21 cellular contexts compared by ENCODE assay signal in genomic region chr16:88800277-88800592, GRCh38. TPM values are rescaled to one million over a fixed set of nuclear protein-coding genes. Genes with fewer than 3 reads are reported as not detected.
A peak's percentile ranks its signal among the peaks of the same experiment; 100 is the strongest.
DNase-seq lines count a peak whose midpoint lies in the region; ATAC-seq and TF ChIP-seq lines count a peak whose summit lies in the region.
"Had no signal": no experiment of that assay in that cellular context is flagged by ENCODE, and none has a peak within 500 bp of the region (broad histone marks: within the 10 kb centered on the region; RNA-seq: fewer than 3 reads in every experiment).

No MANE protein-coding gene starts in this region.

- no peaks in the 10 kb centered on the region for H3K9me3 Mint-ChIP-seq in CD4-positive, alpha-beta memory T cell
- no peaks in the 10 kb centered on the region for H3K9me3 Mint-ChIP-seq in WTC11
- H3K9me3 Mint-ChIP-seq in mesothelial cell of epicardium = no peaks in the 10 kb centered on the region
- no peaks in the 10 kb centered on the region for H3K9me3 Mint-ChIP-seq in effector memory CD8-positive, alpha-beta T cell

- no peaks in the 10 kb centered on the region for H3K27me3 ChIP-seq in BLaER1
- H3K27me3 ChIP-seq in CD4-positive, alpha-beta memory T cell (ENCODE audit: insufficient read depth, low read length) = no peaks in the 10 kb centered on the region
- H3K27me3 ChIP-seq in Peyer's patch = no peaks in the 10 kb centered on the region
- no peaks in the 10 kb centered on the region for H3K27me3 ChIP-seq in uterus
- H3K27me3 ChIP-seq: suprapubic skin had no signal

- peaks cover 12% of the 10 kb centered on the region for H4K20me1 ChIP-seq in BLaER1

- H3K4me1 Mint-ChIP-seq in CD4-positive, alpha-beta memory T cell = peaks cover 11 to 35% (median 23%) of the 10 kb centered on the region in 4 donors
- no peaks in the 10 kb centered on the region for H3K4me1 Mint-ChIP-seq in WTC11
- H3K4me1 Mint-ChIP-seq in mesothelial cell of epicardium = no peaks in the 10 kb centered on the region
- peaks cover 7 to 16% of the 10 kb centered on the region in 2 donors for H3K4me1 Mint-ChIP-seq in effector memory CD8-positive, alpha-beta T cell (ENCODE audit: low read depth in 2 of 2)

- intact Hi-C loops in CD4-positive, alpha-beta memory T cell (cut with micrococcal nuclease) = no loop called here
- intact Hi-C loops in uterus (cut with DNase I; ENCODE audit: low total_unique reads) = no loop called here

- H3K27ac Mint-ChIP-seq in CD4-positive, alpha-beta memory T cell = peak overlapping the region in 6 of 7 donors; percentile 0 to 88 (median 29)
- H3K27ac Mint-ChIP-seq in WTC11 (0 out of 2 replicates have a peak overlapping the region, but pooled peaks have one; percentile 25), mesothelial cell of epicardium (no peak overlapping the region)
- no peak overlapping the region for H3K27ac Mint-ChIP-seq in effector memory CD8-positive, alpha-beta T cell

- POLR2A ChIA-PET in CD4-positive, alpha-beta memory T cell (lab: Charles Lee; ENCODE audit: partially characterized antibody) = interaction anchor here (0.8 to 4.6 kb wide), 8 partner anchors 11 to 97 kb away, joined by 3 to 41 read pairs (median 3); partner anchors contain the start of genes APRT, CTU2, GALNS and RNF166
- POLR2A ChIA-PET in WTC11 (lab: Charles Lee) = no interaction called here

- H3K27ac ChIP-seq in BLaER1 (peak overlapping the region; percentile 98), Peyer's patch (no peak overlapping the region), uterus (no peak overlapping the region)
- no peak overlapping the region for H3K27ac ChIP-seq in CD4-positive, alpha-beta memory T cell (ENCODE audit: low read depth, low read length)
- H3K27ac ChIP-seq: esophagus muscularis mucosa, left ventricle myocardium inferior, psoas muscle, suprapubic skin had no signal

- no peak for TF ChIP-seq POLR2A in Peyer's patch (IDR thresholded peaks at IDR 0.05)
- TF ChIP-seq POLR2A in uterus (IDR thresholded peaks at IDR 0.05) = no peak

- H3K36me3 Mint-ChIP-seq in CD4-positive, alpha-beta memory T cell = peaks cover 0 to 2% of the 10 kb centered on the region in 2 donors
- H3K36me3 Mint-ChIP-seq in WTC11 (no peaks in the 10 kb centered on the region), mesothelial cell of epicardium (no peaks in the 10 kb centered on the region)
- peaks cover 29% of the 10 kb centered on the region for H3K36me3 Mint-ChIP-seq in effector memory CD8-positive, alpha-beta T cell (ENCODE audit: insufficient read depth)

- H3K9ac ChIP-seq in BLaER1 = peak overlapping the region; percentile 75

- H3K4me3 Mint-ChIP-seq in CD4-positive, alpha-beta memory T cell = peak overlapping the region in 3 of 8 donors; percentile 7 to 30 (median 13)
- H3K4me3 Mint-ChIP-seq in WTC11 (no peak overlapping the region), mesothelial cell of epicardium (peak overlapping the region; percentile 6)
- no peak overlapping the region for H3K4me3 Mint-ChIP-seq in effector memory CD8-positive, alpha-beta T cell

- ATAC-seq in WTC11 = no peak
- ATAC-seq in effector memory CD8-positive, alpha-beta T cell (replicated peaks) = no peak
- ATAC-seq: psoas muscle had no signal

- CTCF ChIA-PET in CD4-positive, alpha-beta memory T cell (lab: Charles Lee; ENCODE audit: partially characterized antibody) = interaction anchor here (0.5 to 2.7 kb wide), 5 partner anchors 12 to 135 kb away, joined by 3 to 13 read pairs (median 3); no protein-coding TSS in a partner anchor
- CTCF ChIA-PET in WTC11 (lab: Charles Lee) = interaction anchor here (2.6 to 3.7 kb wide), 2 partner anchors 35 to 63 kb away, joined by 10 to 31 read pairs; no protein-coding TSS in a partner anchor

- H3K36me3 ChIP-seq in BLaER1 (peaks cover 3% of the 10 kb centered on the region), Peyer's patch (no peaks in the 10 kb centered on the region), uterus (no peaks in the 10 kb centered on the region)
- no peaks in the 10 kb centered on the region for H3K36me3 ChIP-seq in CD4-positive, alpha-beta memory T cell (ENCODE audit: insufficient read depth, low read length)
- H3K36me3 ChIP-seq: esophagus muscularis mucosa, left ventricle myocardium inferior, suprapubic skin had no signal

- H3K9me3 ChIP-seq in BLaER1 = peaks cover 14% of the 10 kb centered on the region
- H3K9me3 ChIP-seq in CD4-positive, alpha-beta memory T cell (ENCODE audit: control insufficient read depth in 1 of 2, low read length in 2 of 2) = no peaks in the 10 kb centered on the region
- H3K9me3 ChIP-seq in Peyer's patch = no peaks in the 10 kb centered on the region
- H3K9me3 ChIP-seq in uterus = no peaks in the 10 kb centered on the region
- H3K9me3 ChIP-seq: esophagus muscularis mucosa, left ventricle myocardium inferior, psoas muscle, suprapubic skin had no signal

- H3K27me3 Mint-ChIP-seq in CD4-positive, alpha-beta memory T cell = no peaks in the 10 kb centered on the region
- H3K27me3 Mint-ChIP-seq in WTC11 (ENCODE audit: low read depth) (no peaks in the 10 kb centered on the region), mesothelial cell of epicardium (ENCODE audit: low read depth) (no peaks in the 10 kb centered on the region)
- no peaks in the 10 kb centered on the region for H3K27me3 Mint-ChIP-seq in effector memory CD8-positive, alpha-beta T cell

- no peak for DNase-seq in CD4-positive, alpha-beta memory T cell
- DNase-seq in WTC11 (ENCODE audit: low spot score) (no peak), mesothelial cell of epicardium (ENCODE audit: low spot score in 2 of 2, unreplicated experiment in 2 of 2) (no peak), Peyer's patch (no peak), uterus (no peak)
- no peak for DNase-seq in effector memory CD8-positive, alpha-beta T cell
- DNase-seq: activated CD4-positive, alpha-beta T cell treated with anti-CD3 and anti-CD28 coated beads, Interleukin-2, amount 50 U/mL, for 4 hours; activated naive CD4-positive, alpha-beta T cell treated with Interleukin-2 at 50 U/mL for 16 hours; activated T-cell treated with anti-CD3 and anti-CD28 coated beads for 4 hours; effector CD8-positive, alpha-beta T cell; hippocampal formation; left ventricle myocardium inferior; midbrain; NCI-H1105; NCI-H2029; NCI-H345; NCI-H82 had no signal

- H3K4me1 ChIP-seq in BLaER1 (peaks cover 83% of the 10 kb centered on the region), Peyer's patch (peaks cover 6 to 17% (median 11%) of the 10 kb centered on the region in 4 donors), uterus (peaks cover 0 to 9% of the 10 kb centered on the region in 2 donors)
- peaks cover 40% of the 10 kb centered on the region for H3K4me1 ChIP-seq in CD4-positive, alpha-beta memory T cell (ENCODE audit: insufficient read depth, low read length)
- H3K4me1 ChIP-seq: psoas muscle had no signal

- TF ChIP-seq CTCF in WTC11 (IDR thresholded peaks at IDR 0.05) (no peak), mesothelial cell of epicardium (IDR thresholded peaks at IDR 0.05; ENCODE audit: unreplicated experiment) (no peak), Peyer's patch (IDR thresholded peaks at IDR 0.05) (no peak), uterus (IDR thresholded peaks at IDR 0.05) (no peak)

- H3K4me3 ChIP-seq in BLaER1 = peak overlapping the region; percentile 57
- no peak overlapping the region for H3K4me3 ChIP-seq in CD4-positive, alpha-beta memory T cell (ENCODE audit: low read length in 2 of 2)
- H3K4me3 ChIP-seq in Peyer's patch = no peak overlapping the region
- H3K4me3 ChIP-seq in uterus = no peak overlapping the region
- H3K4me3 ChIP-seq: esophagus muscularis mucosa, left ventricle myocardium inferior, psoas muscle, suprapubic skin had no signal

- peak overlapping the region; percentile 90 for H3K4me2 ChIP-seq in BLaER1

TF ChIP-seq in WTC11, 78 proteins besides CTCF, POLR2A, EP300 and RAD21 (continues in another document):
- TF ChIP-seq SMAD3 (CRISPR knock-in tag; IDR thresholded peaks at IDR 0.05; ENCODE audit: borderline replicate concordance) (no peak), RORB (CRISPR knock-in tag; IDR thresholded peaks at IDR 0.05) (no peak), JAZF1 (CRISPR knock-in tag; IDR thresholded peaks at IDR 0.05) (no peak), MYBL2 (CRISPR knock-in tag; IDR thresholded peaks at IDR 0.05) (no peak), RELA (CRISPR knock-in tag; IDR thresholded peaks at IDR 0.05; ENCODE audit: borderline replicate concordance) (no peak)
- TF ChIP-seq, protein P1, sequence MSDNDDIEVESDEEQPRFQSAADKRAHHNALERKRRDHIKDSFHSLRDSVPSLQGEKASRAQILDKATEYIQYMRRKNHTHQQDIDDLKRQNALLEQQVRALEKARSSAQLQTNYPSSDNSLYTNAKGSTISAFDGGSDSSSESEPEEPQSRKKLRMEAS (CRISPR knock-in tag; IDR thresholded peaks at IDR 0.05) = no peak

RNA-seq across cellular contexts. Expression of gene CDT1, which starts 3.4 kb away (rescaled TPM):
- under 1 TPM; 0.17 TPM for total RNA-seq in CD4-positive, alpha-beta memory T cell
- polyA plus RNA-seq in CD4-positive, alpha-beta memory T cell = under 1 TPM; 0.19 to 0.26 TPM
- total RNA-seq in WTC11 (2021) (142 to 154 TPM (median 149 TPM) in 3 replicates), mesothelial cell of epicardium (14.1 to 15.9 TPM (median 14.6 TPM) in 3 replicates), Peyer's patch (10 to 100 TPM in 2 of 4 donors, 1 to 10 TPM in 2; 7.9 to 28.1 (median 10.1) TPM), uterus (1 to 10 TPM in 1 of 4 donors, under 1 TPM in 1, not detected in 2; 0.34 to 6.6 TPM)

RNA-seq across cellular contexts. Expression of gene APRT, which starts 11.5 kb away (rescaled TPM):
- total RNA-seq in CD4-positive, alpha-beta memory T cell = 100 to 1,000 TPM; 171 to 175 TPM
- 100 to 1,000 TPM; 569 to 624 TPM for polyA plus RNA-seq in CD4-positive, alpha-beta memory T cell
- total RNA-seq in WTC11 (2021) (272 to 288 TPM (median 282 TPM) in 3 replicates), mesothelial cell of epicardium (95.9 to 99.2 TPM (median 96.2 TPM) in 3 replicates), Peyer's patch (100 to 1,000 TPM; 109 to 190 (median 122) TPM), uterus (10 to 100 TPM; 32.5 to 82.2 (median 56.3) TPM)

RNA-seq across cellular contexts. Expression of gene PIEZO1, which starts 15.2 kb away (rescaled TPM):
- total RNA-seq in CD4-positive, alpha-beta memory T cell = 100 to 1,000 TPM; 274 to 302 TPM
- polyA plus RNA-seq in CD4-positive, alpha-beta memory T cell = 10 to 100 TPM; 12.0 to 67.5 TPM
- total RNA-seq in WTC11 (2021) = 68.3 to 75.1 TPM (median 71.3 TPM) in 3 replicates
- total RNA-seq in mesothelial cell of epicardium = 148 to 160 TPM (median 151 TPM) in 3 replicates
- 100 to 1,000 TPM in 3 of 4 donors, 10 to 100 TPM in 1; 76.9 to 218 (median 183) TPM for total RNA-seq in Peyer's patch
- 100 to 1,000 TPM in 2 of 4 donors, 10 to 100 TPM in 2; 62.3 to 161 (median 123) TPM for total RNA-seq in uterus

RNA-seq across cellular contexts. Expression of gene GALNS, which starts 56.5 kb away (rescaled TPM):
- 10 to 100 TPM; 58.8 to 65.7 TPM for total RNA-seq in CD4-positive, alpha-beta memory T cell
- polyA plus RNA-seq in CD4-positive, alpha-beta memory T cell = 1 to 10 TPM; 5.6 to 8.7 TPM
- total RNA-seq in WTC11 (2021) = 23.0 to 29.5 TPM (median 25.8 TPM) in 3 replicates
- 41.3 to 44.7 TPM (median 42.4 TPM) in 3 replicates for total RNA-seq in mesothelial cell of epicardium
- 100 to 1,000 TPM in 3 of 4 donors, 10 to 100 TPM in 1; 46.4 to 180 (median 133) TPM for total RNA-seq in Peyer's patch
- 10 to 100 TPM in 2 of 4 donors, 1 to 10 TPM in 2; 1.8 to 36.2 (median 16.4) TPM for total RNA-seq in uterus

RNA-seq across cellular contexts. Expression of gene TRAPPC2L, which starts 56.7 kb away (rescaled TPM):
- 10 to 100 TPM; 66.6 to 67.1 TPM for total RNA-seq in CD4-positive, alpha-beta memory T cell
- 100 to 1,000 TPM; 104 to 105 TPM for polyA plus RNA-seq in CD4-positive, alpha-beta memory T cell
- 63.1 to 82.0 TPM (median 64.5 TPM) in 3 replicates for total RNA-seq in WTC11 (2021)
- 88.2 to 101 TPM (median 96.3 TPM) in 3 replicates for total RNA-seq in mesothelial cell of epicardium
- 10 to 100 TPM; 20.4 to 47.9 (median 35.4) TPM for total RNA-seq in Peyer's patch
- 100 to 1,000 TPM in 1 of 4 donors, 10 to 100 TPM in 3; 21.5 to 680 (median 70.6) TPM for total RNA-seq in uterus

Comparison
In these comparisons a context has a peak if more than half of its experiments do, and no peak if none do; other contexts are left out.
1. H3K27ac Mint-ChIP-seq: peak in CD4-positive, alpha-beta memory T cell (6 of 7) and WTC11 (single experiment); none in mesothelial cell of epicardium (single experiment) and effector memory CD8-positive, alpha-beta T cell (0 of 2).